9 cellular contexts compared by ENCODE assay signal in genomic region chrX:10769165-10769564, GRCh38.
A peak's percentile ranks its signal among the peaks of the same experiment; 100 is the strongest.
DNase-seq lines count a peak whose midpoint lies in the region; ATAC-seq and TF ChIP-seq lines count a peak whose summit lies in the region.
"Had no signal": no experiment of that assay in that cellular context is flagged by ENCODE, and none has a peak within 500 bp of the region (broad histone marks: within the 10 kb centered on the region; RNA-seq: fewer than 3 reads in every experiment).

No MANE protein-coding gene starts in this region.

- intact Hi-C loops in transverse colon (cut with DNase I; ENCODE audit: low total_unique reads) = no loop called here

- no peaks in the 10 kb centered on the region for H3K27me3 ChIP-seq in CD4-positive, CD25-positive, alpha-beta regulatory T cell (ENCODE audit: control insufficient read depth, insufficient read depth, low read length)
- H3K27me3 ChIP-seq in transverse colon = no peaks in the 10 kb centered on the region

- no peaks in the 10 kb centered on the region for H3K36me3 Mint-ChIP-seq in CD4-positive, CD25-positive, alpha-beta regulatory T cell
- H3K36me3 Mint-ChIP-seq: IgD-negative memory B cell had no signal

- no peak for TF ChIP-seq POLR2A in transverse colon (IDR thresholded peaks at IDR 0.05)

- no peaks in the 10 kb centered on the region for H3K27me3 Mint-ChIP-seq in CD4-positive, CD25-positive, alpha-beta regulatory T cell

- H3K36me3 ChIP-seq in CD4-positive, CD25-positive, alpha-beta regulatory T cell (ENCODE audit: control insufficient read depth, insufficient read depth, low read length) = no peaks in the 10 kb centered on the region
- no peaks in the 10 kb centered on the region for H3K36me3 ChIP-seq in transverse colon

- no peak overlapping the region for H3K27ac ChIP-seq in CD4-positive, CD25-positive, alpha-beta regulatory T cell (ENCODE audit: insufficient read depth, low read length, poor library complexity, severe bottlenecking)
- H3K27ac ChIP-seq in transverse colon = no peak overlapping the region

- no peaks in the 10 kb centered on the region for H3K4me1 ChIP-seq in CD4-positive, CD25-positive, alpha-beta regulatory T cell (ENCODE audit: control insufficient read depth, insufficient read depth, low read length, poor library complexity, severe bottlenecking)
- no peaks in the 10 kb centered on the region for H3K4me1 ChIP-seq in transverse colon

- peak in 3 of 5 experiments; percentile 22 to 27 (median 24) for TF ChIP-seq CTCF in transverse colon (IDR thresholded peaks at IDR 0.05)

- H3K27ac Mint-ChIP-seq in CD4-positive, CD25-positive, alpha-beta regulatory T cell = no peak overlapping the region
- H3K27ac Mint-ChIP-seq: IgD-negative memory B cell had no signal

- in situ Hi-C loops in transverse colon (cut with MboI; ENCODE audit: low pct_ligation_motif_present in 1 of 4, low pct_unique_long_range_greater_than_20kb in 1 of 4, low sequenced_read_pairs in 3 of 4) = no loop called here

- peak in 2 of 3 donors; percentile 0 to 1 for DNase-seq in CD4-positive, CD25-positive, alpha-beta regulatory T cell
- DNase-seq in LoVo (ENCODE audit: low spot score) (peak; percentile 7), RPMI8226 (peak; percentile 7), germinal center (ENCODE audit: low spot score) (peak; percentile 6), transverse colon (no peak), HK-2 (ENCODE audit: unreplicated experiment) (no peak)
- DNase-seq in stimulated activated CD4-positive, alpha-beta T cell treated with anti-CD3 and anti-CD28 coated beads, Interleukin-4, amount 100 ng/mL, for 24 hours = no peak

- H3K4me3 Mint-ChIP-seq in CD4-positive, CD25-positive, alpha-beta regulatory T cell = no peak overlapping the region
- H3K4me3 Mint-ChIP-seq: IgD-negative memory B cell had no signal

- H3K9me3 ChIP-seq in CD4-positive, CD25-positive, alpha-beta regulatory T cell (ENCODE audit: control insufficient read depth in 2 of 2, low read length in 2 of 2) = no peaks in the 10 kb centered on the region
- no peaks in the 10 kb centered on the region for H3K9me3 ChIP-seq in transverse colon

- TF ChIP-seq EP300 in transverse colon (IDR thresholded peaks at IDR 0.05; ENCODE audit: low read depth) = no peak

- H3K9me3 Mint-ChIP-seq in CD4-positive, CD25-positive, alpha-beta regulatory T cell = peaks cover 0 to 6% (median 0%) of the 10 kb centered on the region in 7 donors
- H3K9me3 Mint-ChIP-seq: IgD-negative memory B cell had no signal

- 28 to 80% methylated on average over 1 to 3 of the region's 3 CpGs for WGBS in transverse colon (ENCODE audit: low coverage in 1 of 2), 2 donors

- no peaks in the 10 kb centered on the region for H3K4me1 Mint-ChIP-seq in CD4-positive, CD25-positive, alpha-beta regulatory T cell

- ATAC-seq in CD4-positive, CD25-positive, alpha-beta regulatory T cell (ENCODE audit: low read depth in 2 of 2) = no peak
- peak; percentile 69 for ATAC-seq in GM19328 (IDR thresholded peaks at IDR 0.05; ENCODE audit: unreplicated experiment)

- no peak overlapping the region for H3K4me3 ChIP-seq in CD4-positive, CD25-positive, alpha-beta regulatory T cell (ENCODE audit: low read depth, low read length)
- H3K4me3 ChIP-seq in transverse colon = no peak overlapping the region

Comparison
In these comparisons a context has a peak if more than half of its experiments do, and no peak if none do; other contexts are left out.
1. DNase-seq: peak in CD4-positive, CD25-positive, alpha-beta regulatory T cell (2 of 3), LoVo (single experiment), RPMI8226 (single experiment) and germinal center (single experiment); none in transverse colon (single experiment), stimulated activated CD4-positive, alpha-beta T cell treated with anti-CD3 and anti-CD28 coated beads, Interleukin-4, amount 100 ng/mL, for 24 hours (single experiment) and HK-2 (single experiment).